Comparison of ENCODE assay signal across 20 cellular contexts in genomic region chr1:172885976-172886375, GRCh38.
DNase-seq lines count a peak whose midpoint lies in the region; ATAC-seq and TF ChIP-seq lines count a peak whose summit lies in the region.
"Had no signal": no experiment of that assay in that cellular context is flagged by ENCODE, and none has a peak within 500 bp of the region (broad histone marks: within the 10 kb centered on the region; RNA-seq: fewer than 3 reads in every experiment).

No MANE protein-coding gene starts in this region.

- peak; percentile 89 for ATAC-seq in HCT116
- peak; percentile 30 for ATAC-seq in WTC11
- ATAC-seq: activated T-cell treated with anti-CD3 and anti-CD28 coated beads, Interleukin-2, amount 50 U/mL, for 4 hours had no signal

- BruUV-seq in HCT116 (replicated peaks; lab: Mats Ljungman, UMichigan) = no TSS peak

- no peak for TF ChIP-seq CTCF in HCT116 (IDR thresholded peaks at IDR 0.05 in 2 of 3, conservative IDR thresholded peaks at IDR 0.05 in 1 of 3; ENCODE audit: borderline replicate concordance in 1 of 3, insufficient read depth in 1 of 3, low read depth in 2 of 3, low read length in 2 of 3)
- no peak for TF ChIP-seq CTCF in WTC11 (IDR thresholded peaks at IDR 0.05)
- TF ChIP-seq CTCF in hepatocyte (IDR thresholded peaks at IDR 0.05; ENCODE audit: poor library complexity) = no peak

- RAD21 ChIA-PET in HCT116 (lab: Charles Lee; ENCODE audit: low non-redundant PET in 1 of 2, low total read pairs in 2 of 2, uncharacterized antibody in 2 of 2, unreplicated experiment in 2 of 2) = interaction anchor here (0.6 to 1.4 kb wide), 5 partner anchors 9 to 321 kb away, joined by 3 to 9 read pairs (median 3); no protein-coding TSS in a partner anchor

- no peaks in the 10 kb centered on the region; the same call in 1 of the 2 replicates for H3K9me2 ChIP-seq in HCT116 (ENCODE audit: insufficient read depth)
- no peaks in the 10 kb centered on the region for H3K9me2 ChIP-seq in hepatocyte (replicated peaks; ENCODE audit: insufficient read depth)

- H3K23ac ChIP-seq in neuronal stem cell (ENCODE audit: low read depth, low read length, poor library complexity) = no peak overlapping the region

- H3K4ac ChIP-seq in neuronal stem cell (ENCODE audit: low read length) = no peak overlapping the region

- peak; percentile 56 for TF ChIP-seq RAD21 in HCT116 (IDR thresholded peaks at IDR 0.05; ENCODE audit: low read depth)

- no peak overlapping the region for H2BK120ac ChIP-seq in neuronal stem cell (ENCODE audit: low read depth, low read length)

- H2AFZ ChIP-seq in ACC112 (ENCODE audit: low read length, unreplicated experiment) (no peak overlapping the region), HCT116 (ENCODE audit: low read depth, low read length, poor library complexity, severe bottlenecking) (no peak overlapping the region), hepatocyte (no peak overlapping the region), neuronal stem cell (ENCODE audit: low read length) (no peak overlapping the region)

- no peaks in the 10 kb centered on the region for H3K9me3 ChIP-seq in HCT116 (ENCODE audit: control insufficient read depth in 1 of 2, insufficient read depth in 1 of 2, low read depth in 1 of 2, low read length in 2 of 2)
- no peaks in the 10 kb centered on the region for H3K9me3 ChIP-seq in hepatocyte (ENCODE audit: low read depth)
- H3K9me3 ChIP-seq in neuronal stem cell (replicated peaks in 1 of 2; ENCODE audit: control insufficient read depth in 2 of 2, insufficient read depth in 1 of 2, low read depth in 1 of 2, low read length in 2 of 2) = no peaks in the 10 kb centered on the region
- H3K9me3 ChIP-seq: psoas muscle had no signal

- H3K36me3 Mint-ChIP-seq in WTC11 = no peaks in the 10 kb centered on the region
- no peaks in the 10 kb centered on the region for H3K36me3 Mint-ChIP-seq in T-helper 2 cell treated with Interferon-gamma antibody and Interleukin-4, amounts not matched to agents 5 μg/mL and 100 μg/mL, for 36 hours (ENCODE audit: low read depth)
- H3K36me3 Mint-ChIP-seq: activated naive CD4-positive, alpha-beta T cell treated with anti-CD3 and anti-CD28 coated beads, Interleukin-2, amount 10 ng/mL, durations not matched to agents 7 days and 5 days; CD14-positive monocyte; mesothelial cell of epicardium had no signal

- intact Hi-C loops in HCT116 (cut with micrococcal nuclease) = no loop called here

- no peak overlapping the region for H2BK15ac ChIP-seq in neuronal stem cell (ENCODE audit: low read length)

- no peak overlapping the region for H2BK5ac ChIP-seq in neuronal stem cell (ENCODE audit: low read length)

- WGBS in hepatocyte (ENCODE audit: low lambda C conversion rate, missing lambda C conversion rate) = 59% methylated on average over 1 of the region's 1 CpG
- no CpG with 5 or more reads among the region's 1 CpG for WGBS in neuronal stem cell (ENCODE audit: extremely low coverage in 2 of 2, insufficient read length in 2 of 2, insufficient replicate concordance in 1 of 2), 2 donors

- H3K27me3 Mint-ChIP-seq in WTC11 (ENCODE audit: low read depth) = peaks cover 3% of the 10 kb centered on the region; the same call in 1 of the 2 replicates
- peaks cover 71% of the 10 kb centered on the region for H3K27me3 Mint-ChIP-seq in T-helper 2 cell treated with Interferon-gamma antibody and Interleukin-4, amounts not matched to agents 5 μg/mL and 100 μg/mL, for 36 hours (ENCODE audit: low read depth)

- H3K14ac ChIP-seq in neuronal stem cell (ENCODE audit: low read length) = no peak overlapping the region

- no peak overlapping the region for H4K8ac ChIP-seq in neuronal stem cell (ENCODE audit: low read depth, low read length)

- H3K27ac ChIP-seq in ACC112 (ENCODE audit: low read depth, low read length) = peak overlapping the region; percentile 82
- peak overlapping the region; percentile 97 for H3K27ac ChIP-seq in HCT116 (ENCODE audit: low read depth, low read length)
- peak overlapping the region; percentile 32 for H3K27ac ChIP-seq in hepatocyte
- H3K27ac ChIP-seq in neuronal stem cell (replicated peaks; ENCODE audit: low read length) = no peak overlapping the region
- H3K27ac ChIP-seq: psoas muscle had no signal

- H4K20me1 ChIP-seq in HCT116 (ENCODE audit: insufficient read depth) (no peaks in the 10 kb centered on the region), hepatocyte (ENCODE audit: insufficient read depth, poor library complexity, severe bottlenecking) (no peaks in the 10 kb centered on the region)

- H3K18ac ChIP-seq in neuronal stem cell (ENCODE audit: low read length) = no peak overlapping the region

- DNase-seq in HCT116 (ENCODE audit: low read depth, low spot score) = peak; percentile 91
- no peak for DNase-seq in WTC11 (ENCODE audit: low spot score)
- no peak for DNase-seq in hepatocyte (ENCODE audit: low spot score)
- DNase-seq in neuronal stem cell (ENCODE audit: low spot score) = no peak
- no peak for DNase-seq in H7
- no peak for DNase-seq in germinal center (ENCODE audit: low spot score)
- DNase-seq in T-helper 2 cell treated with Interferon-gamma antibody and Interleukin-4, amounts not matched to agents 5 μg/mL and 100 μg/mL, for 36 hours (ENCODE audit: low spot score) = no peak
- DNase-seq: activated CD4-positive, CD25-positive, alpha-beta regulatory T cell treated with anti-CD3 and anti-CD28 coated beads, Interleukin-2, amount 50 U/mL, for 72 hours; activated naive CD4-positive, alpha-beta T cell treated with anti-CD3 and anti-CD28 coated beads, Interleukin-2, amount 10 ng/mL, durations not matched to agents 7 days and 5 days; activated T-cell treated with anti-CD3 and anti-CD28 coated beads, Interleukin-2, amount 50 U/mL, for 4 hours; aorta; DMS153; effector memory CD4-positive, alpha-beta T cell; Kasumi-1; nephron progenitor cell; psoas muscle; stimulated activated CD4-positive, alpha-beta T cell treated with anti-CD3 and anti-CD28 coated beads, Interleukin-4, amount 100 ng/mL, for 4 hours had no signal

- no peak for TF ChIP-seq POLR2A in HCT116 (IDR thresholded peaks at IDR 0.05; ENCODE audit: borderline replicate concordance, extremely low read depth, insufficient read depth, insufficient read length)

- peak overlapping the region; percentile 57 for H3K4me2 ChIP-seq in HCT116 (ENCODE audit: low read length)
- H3K4me2 ChIP-seq in hepatocyte = no peak overlapping the region
- no peak overlapping the region for H3K4me2 ChIP-seq in neuronal stem cell (ENCODE audit: insufficient read depth, low read length, poor library complexity, severe bottlenecking)

- no peak overlapping the region for H2BK12ac ChIP-seq in neuronal stem cell (ENCODE audit: low read length)

- H3K36me3 ChIP-seq in ACC112 (ENCODE audit: insufficient read depth, low read length) = no peaks in the 10 kb centered on the region
- H3K36me3 ChIP-seq in HCT116 (ENCODE audit: control insufficient read depth in 1 of 2, insufficient read depth in 2 of 2, low read length in 2 of 2) = peaks cover 0 to 57% of the 10 kb centered on the region in 2 experiments; a peak in 2 of 4 replicates
- no peaks in the 10 kb centered on the region for H3K36me3 ChIP-seq in hepatocyte (replicated peaks; ENCODE audit: insufficient read depth, low read depth)
- H3K36me3 ChIP-seq in neuronal stem cell (replicated peaks in 1 of 2; ENCODE audit: control insufficient read depth in 2 of 2, insufficient read depth in 2 of 2, low read length in 2 of 2) = no peaks in the 10 kb centered on the region
- H3K36me3 ChIP-seq in H7 (replicated peaks; ENCODE audit: control insufficient read depth, insufficient read depth, low read length) = no peaks in the 10 kb centered on the region

- POLR2A ChIA-PET in HCT116 (lab: Charles Lee) (interaction anchor here (0.6 to 2.3 kb wide), 4 partner anchors 9 to 43 kb away, joined by 3 to 7 read pairs (median 6); no protein-coding TSS in a partner anchor), WTC11 (lab: Charles Lee) (no interaction called here)

- H3K9ac ChIP-seq in HCT116 (ENCODE audit: low read length) (peak overlapping the region; percentile 53), neuronal stem cell (ENCODE audit: low read depth, low read length, poor library complexity) (no peak overlapping the region)

- H3K27me3 ChIP-seq in ACC112 (ENCODE audit: insufficient read depth, low read length) (no peaks in the 10 kb centered on the region), HCT116 (ENCODE audit: insufficient read depth, low read length) (no peaks in the 10 kb centered on the region), hepatocyte (no peaks in the 10 kb centered on the region), neuronal stem cell (ENCODE audit: control insufficient read depth in 3 of 3, insufficient read depth in 3 of 3, low read depth in 1 of 3, low read length in 3 of 3) (no peaks in the 10 kb centered on the region), H7 (ENCODE audit: control insufficient read depth, insufficient read depth, low read length) (no peaks in the 10 kb centered on the region)

- H3K4me1 Mint-ChIP-seq in WTC11 = peaks cover 13% of the 10 kb centered on the region
- H3K4me1 Mint-ChIP-seq in T-helper 2 cell treated with Interferon-gamma antibody and Interleukin-4, amounts not matched to agents 5 μg/mL and 100 μg/mL, for 36 hours (ENCODE audit: low read depth) = peaks cover 14% of the 10 kb centered on the region

- peaks cover 45% of the 10 kb centered on the region for H3K4me1 ChIP-seq in ACC112 (ENCODE audit: control insufficient read depth, insufficient read depth, low read length, unreplicated experiment)
- H3K4me1 ChIP-seq in HCT116 (ENCODE audit: control insufficient read depth in 1 of 2, insufficient read depth in 2 of 2, low read length in 2 of 2) = peaks cover 48 to 75% of the 10 kb centered on the region in 2 experiments
- H3K4me1 ChIP-seq in hepatocyte (ENCODE audit: insufficient read depth) = peaks cover 9% of the 10 kb centered on the region
- H3K4me1 ChIP-seq in neuronal stem cell (ENCODE audit: control insufficient read depth in 2 of 2, insufficient read depth in 1 of 2, low read depth in 1 of 2, low read length in 2 of 2) = peaks cover 0 to 4% of the 10 kb centered on the region in 2 donors

- no peak overlapping the region for H2AK5ac ChIP-seq in neuronal stem cell (ENCODE audit: low read depth, low read length)

- H3K9me3 Mint-ChIP-seq in WTC11 = peaks cover 12% of the 10 kb centered on the region
- peaks cover 4% of the 10 kb centered on the region for H3K9me3 Mint-ChIP-seq in T-helper 2 cell treated with Interferon-gamma antibody and Interleukin-4, amounts not matched to agents 5 μg/mL and 100 μg/mL, for 36 hours
- H3K9me3 Mint-ChIP-seq: nephron progenitor cell had no signal

- CTCF ChIA-PET in HCT116 (lab: Charles Lee) = interaction anchor here (1.0 to 1.8 kb wide), 2 partner anchors 60 to 316 kb away, joined by 3 to 8 read pairs; no protein-coding TSS in a partner anchor
- CTCF ChIA-PET in WTC11 (lab: Charles Lee) = no interaction called here

- H3K4me3 Mint-ChIP-seq in WTC11 = no peak overlapping the region
- no peak overlapping the region for H3K4me3 Mint-ChIP-seq in T-helper 2 cell treated with Interferon-gamma antibody and Interleukin-4, amounts not matched to agents 5 μg/mL and 100 μg/mL, for 36 hours
- H3K4me3 Mint-ChIP-seq: activated naive CD4-positive, alpha-beta T cell treated with anti-CD3 and anti-CD28 coated beads, Interleukin-2, amount 10 ng/mL, durations not matched to agents 7 days and 5 days; activated T-cell treated with anti-CD3 and anti-CD28 coated beads, Interleukin-2, amount 50 U/mL, for 4 hours; CD14-positive monocyte; mesothelial cell of epicardium; nephron progenitor cell had no signal

- H3K79me1 ChIP-seq in neuronal stem cell (ENCODE audit: low read depth, low read length) = no peaks in the 10 kb centered on the region

- H3K79me2 ChIP-seq in ACC112 (ENCODE audit: control insufficient read depth, insufficient read depth, low read length, unreplicated experiment) = no peaks in the 10 kb centered on the region
- peaks cover 45% of the 10 kb centered on the region; the same call in 1 of the 2 replicates for H3K79me2 ChIP-seq in HCT116 (ENCODE audit: insufficient read depth, low read length)
- H3K79me2 ChIP-seq in hepatocyte = no peaks in the 10 kb centered on the region

- no peak overlapping the region for H4K91ac ChIP-seq in neuronal stem cell (ENCODE audit: low read depth, low read length, poor library complexity)

- H3K27ac Mint-ChIP-seq in WTC11 = no peak overlapping the region
- H3K27ac Mint-ChIP-seq in T-helper 2 cell treated with Interferon-gamma antibody and Interleukin-4, amounts not matched to agents 5 μg/mL and 100 μg/mL, for 36 hours = no peak overlapping the region
- H3K27ac Mint-ChIP-seq: activated naive CD4-positive, alpha-beta T cell treated with anti-CD3 and anti-CD28 coated beads, Interleukin-2, amount 10 ng/mL, durations not matched to agents 7 days and 5 days; CD14-positive monocyte; mesothelial cell of epicardium; nephron progenitor cell had no signal

- H3K4me3 ChIP-seq in ACC112 (ENCODE audit: low read depth, low read length) (no peak overlapping the region; the same call in 1 of the 2 replicates), HCT116 (replicated peaks in 1 of 2; ENCODE audit: low read depth in 1 of 2, low read length in 2 of 2) (no peak overlapping the region), hepatocyte (no peak overlapping the region), neuronal stem cell (ENCODE audit: low read length in 2 of 2) (no peak overlapping the region), H7 (ENCODE audit: insufficient read depth, low read depth, low read length) (no peak overlapping the region)
- H3K4me3 ChIP-seq: psoas muscle had no signal
